Comparison of ENCODE assay signal across 8 cellular contexts in genomic region chr1:18922319-18922726, GRCh38.
A peak's percentile ranks its signal among the peaks of the same experiment; 100 is the strongest.
DNase-seq lines count a peak whose midpoint lies in the region.

No MANE protein-coding gene starts in this region.

- peak; percentile 96 for DNase-seq in EH (ENCODE audit: low read depth)
- DNase-seq in T1000 (lab: John Stamatoyannopoulos, UW) = peak; percentile 26
- peak; percentile 71 for DNase-seq in foreskin melanocyte
- DNase-seq in pons (ENCODE audit: low spot score) = peak; percentile 85
- DNase-seq in stimulated activated CD4-positive, alpha-beta T cell treated with anti-CD3 and anti-CD28 coated beads, Interleukin-4, amount 100 ng/mL, for 1 hour = no peak
- DNase-seq in NCI-H1436 (lab: John Stamatoyannopoulos, UW) = no peak
- no peak for DNase-seq in activated effector memory CD4-positive, alpha-beta T cell treated with Interleukin-2 at 50 U/mL for 16 hours
- DNase-seq in stimulated activated CD4-positive, alpha-beta T cell treated with anti-CD3 and anti-CD28 coated beads, Interleukin-2, amount 100 ng/mL, for 48 hours = no peak

Comparison
In these comparisons a context has a peak if more than half of its experiments do, and no peak if none do; other contexts are left out.
1. DNase-seq: peak in EH (single experiment), T1000 (single experiment), foreskin melanocyte (single experiment) and pons (single experiment); none in stimulated activated CD4-positive, alpha-beta T cell treated with anti-CD3 and anti-CD28 coated beads, Interleukin-4, amount 100 ng/mL, for 1 hour (single experiment), NCI-H1436 (single experiment), activated effector memory CD4-positive, alpha-beta T cell treated with Interleukin-2 at 50 U/mL for 16 hours (single experiment) and stimulated activated CD4-positive, alpha-beta T cell treated with anti-CD3 and anti-CD28 coated beads, Interleukin-2, amount 100 ng/mL, for 48 hours (0 of 2).